Comparison of ENCODE assay signal across 23 cellular contexts in the genomic region with DNA sequence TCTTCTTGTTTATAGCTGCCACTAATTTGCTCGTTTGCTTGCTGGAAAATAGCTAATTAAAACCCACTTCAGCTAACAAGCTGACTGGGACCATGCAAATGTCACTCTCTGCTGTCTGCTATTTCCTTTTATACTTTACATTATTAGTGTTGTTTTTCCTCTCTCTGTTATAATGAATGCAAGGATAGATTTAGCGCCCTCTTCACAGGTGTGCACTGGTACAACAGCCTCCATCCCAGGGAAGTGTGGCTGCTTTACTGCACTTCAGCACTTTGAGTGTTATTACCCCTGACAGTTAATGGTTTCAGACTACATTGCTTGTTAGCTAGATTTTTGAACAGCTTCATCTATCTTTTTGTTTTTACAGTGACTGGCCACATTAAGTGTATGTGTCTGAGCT.
"Had no signal": no experiment of that assay in that cellular context is flagged by ENCODE, and none has a peak within 500 bp of the region (broad histone marks: within the 10 kb centered on the region; RNA-seq: fewer than 3 reads in every experiment).

No MANE protein-coding gene starts in this region.

- H3K27ac ChIP-seq: epithelial cell of prostate, esophagus squamous epithelium, neutrophil, skin epidermis, uterus had no signal

- H3K27me3 ChIP-seq: esophagus squamous epithelium, neutrophil, uterus had no signal

- H3K9me3 ChIP-seq: esophagus squamous epithelium, neutrophil, uterus had no signal

- DNase-seq: activated CD4-positive, alpha-beta T cell treated with anti-CD3 and anti-CD28 coated beads for 48 hours; activated CD4-positive, alpha-beta T cell treated with anti-CD3 and anti-CD28 coated beads, Interleukin-2, amount 50 U/mL, for 48 hours; activated CD8-positive, alpha-beta memory T cell treated with anti-CD3 and anti-CD28 coated beads for 24 hours; activated effector memory CD4-positive, alpha-beta T cell treated with Interleukin-2 at 50 U/mL for 16 hours; activated naive CD4-positive, alpha-beta T cell treated with Interleukin-2 at 50 U/mL for 16 hours; anterior cingulate cortex; dermis blood vessel endothelial cell; effector CD4-positive, alpha-beta T cell; esophagus squamous epithelium; mammary epithelial cell; stimulated activated CD4-positive, alpha-beta T cell treated with anti-CD3 and anti-CD28 coated beads, Interleukin-12 subunit alpha, Interleukin-12 subunit beta, amount 100 ng/mL, for 4 hours; stimulated activated CD4-positive, alpha-beta T cell treated with anti-CD3 and anti-CD28 coated beads, Interleukin-4, amount 100 ng/mL, for 1 hour; substantia nigra; uterus had no signal

- H3K36me3 ChIP-seq: esophagus squamous epithelium, neutrophil, uterus had no signal

- H3K4me1 ChIP-seq: esophagus squamous epithelium, uterus had no signal

- H3K27ac Mint-ChIP-seq: activated naive CD8-positive, alpha-beta T cell; nephron; stimulated activated naive CD8-positive, alpha-beta T cell treated with anti-CD3 and anti-CD28 coated beads, Interleukin-15, Interleukin-2, amounts not matched to agents 100 ng/mL and 50 ng/mL, for 24 hours; type B pancreatic cell had no signal

- H3K27me3 Mint-ChIP-seq: activated naive CD8-positive, alpha-beta T cell; stimulated activated naive CD8-positive, alpha-beta T cell treated with anti-CD3 and anti-CD28 coated beads, Interleukin-15, Interleukin-2, amounts not matched to agents 100 ng/mL and 50 ng/mL, for 24 hours; type B pancreatic cell had no signal

- H3K4me3 ChIP-seq: esophagus squamous epithelium, skin epidermis, uterus had no signal

- ATAC-seq: activated CD4-positive, CD25-positive, alpha-beta regulatory T cell treated with anti-CD3 and anti-CD28 coated beads, Interleukin-2, amount 50 U/mL, for 24 hours; sciatic nerve had no signal

- H3K36me3 Mint-ChIP-seq: activated naive CD8-positive, alpha-beta T cell; type B pancreatic cell had no signal

- H3K4me1 Mint-ChIP-seq: nephron had no signal

- H3K4me3 Mint-ChIP-seq: activated naive CD8-positive, alpha-beta T cell; nephron; stimulated activated naive CD8-positive, alpha-beta T cell treated with anti-CD3 and anti-CD28 coated beads, Interleukin-15, Interleukin-2, amounts not matched to agents 100 ng/mL and 50 ng/mL, for 24 hours; type B pancreatic cell had no signal
